Comparison of ENCODE assay signal across 21 cellular contexts in the genomic region with DNA sequence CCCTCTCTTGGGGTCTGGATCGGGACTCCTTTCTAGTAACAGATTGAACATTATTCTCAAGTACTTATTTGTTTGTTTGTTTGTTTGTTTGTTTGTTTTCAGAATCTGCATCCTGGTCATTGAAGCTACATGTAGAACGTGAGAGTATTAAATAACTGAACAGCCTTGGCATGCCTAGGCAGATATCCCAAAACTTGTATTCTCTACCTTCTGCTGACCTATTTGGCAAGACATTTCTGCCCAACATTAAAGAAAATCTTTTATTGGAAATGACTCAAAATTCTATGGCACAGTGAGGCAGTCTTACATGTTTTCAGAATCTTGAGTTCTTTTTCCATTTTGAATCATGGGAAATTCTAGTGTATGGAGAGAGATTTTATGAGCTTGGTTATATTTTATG.
DNase-seq lines count a peak whose midpoint lies in the region; ATAC-seq, FAIRE-seq and TF ChIP-seq lines count a peak whose summit lies in the region.
"Had no signal": no experiment of that assay in that cellular context is flagged by ENCODE, and none has a peak within 500 bp of the region (broad histone marks: within the 10 kb centered on the region; RNA-seq: fewer than 3 reads in every experiment).

No MANE protein-coding gene starts in this region.

- BruUV-seq in mammary epithelial cell (replicated peaks; lab: Mats Ljungman, UMichigan), result no TSS peak

- no peaks in the 10 kb centered on the region for H3K79me2 ChIP-seq in Karpas-422 (ENCODE audit: low read length)
- H3K79me2 ChIP-seq in mammary epithelial cell (ENCODE audit: insufficient read depth, low read length), result no peaks in the 10 kb centered on the region

- DNase-seq in A549 (ENCODE audit: low read depth in 1 of 2, low spot score in 1 of 2) (no peak), Karpas-422 (no peak), mammary epithelial cell (peak; percentile 48), epithelial cell of prostate (ENCODE audit: low read depth, low spot score) (peak; percentile 8), H4 (ENCODE audit: low spot score) (no peak), lower lobe of right lung (no peak)
- DNase-seq: 8988T; Calu3; CD8-positive, alpha-beta T cell; DMS 273 treated with DMSO at 0.1 percent for 48 hours; DMS53; DND-41; EL; HCEC 1CT had no signal

- H3K27ac ChIP-seq in A549 (no peak overlapping the region), Karpas-422 (ENCODE audit: low read length) (peak overlapping the region; percentile 73; the same call in 1 of the 2 replicates), mammary epithelial cell (ENCODE audit: insufficient read depth, low read depth, low read length) (no peak overlapping the region), epithelial cell of prostate (peak overlapping the region; percentile 21), lower lobe of right lung (no peak overlapping the region)
- H3K27ac ChIP-seq: BLaER1 treated with 17β-estradiol and CSF1 and Interleukin-3, amounts not matched to agents 10 nM and 100 nM; HL-60 had no signal

- TF ChIP-seq RAD21 in A549 (conservative IDR thresholded peaks at IDR 0.05 in 1 of 2, IDR thresholded peaks at IDR 0.05 in 1 of 2), result no peak

- POLR2A ChIA-PET in A549 (lab: Yijun Ruan, JAX), result no interaction called here

- H4K20me1 ChIP-seq in Karpas-422 (ENCODE audit: insufficient read depth, low read depth, low read length) (no peaks in the 10 kb centered on the region), mammary epithelial cell (ENCODE audit: insufficient read depth, low read length) (no peaks in the 10 kb centered on the region)
- H4K20me1 ChIP-seq: BLaER1 treated with 17β-estradiol and CSF1 and Interleukin-3, amounts not matched to agents 10 nM and 100 nM had no signal

- CTCF ChIA-PET in A549 (lab: Yijun Ruan, JAX), result no interaction called here
- CTCF ChIA-PET in mammary epithelial cell (lab: Charles Lee; ENCODE audit: low non-redundant PET), result no interaction called here

- dilution Hi-C loops in mammary epithelial cell (cut with HindIII; ENCODE audit: low sequenced_read_pairs), result no loop called here

- H2AFZ ChIP-seq in Karpas-422 (ENCODE audit: low read length), result no peak overlapping the region
- H2AFZ ChIP-seq in mammary epithelial cell (ENCODE audit: low read depth, low read length), result peak overlapping the region; percentile 75

- 31% methylated on average over 2 of the region's 2 CpGs for WGBS in A549 (ENCODE audit: missing lambda C conversion rate)
- WGBS in mammary epithelial cell (ENCODE audit: low coverage, missing lambda C conversion rate), result 41% methylated on average over 2 of the region's 2 CpGs

- no peak for TF ChIP-seq EP300 in A549 (IDR thresholded peaks at IDR 0.05)

- H3K9ac ChIP-seq in Karpas-422 (ENCODE audit: low read length), result no peak overlapping the region
- H3K9ac ChIP-seq in mammary epithelial cell (ENCODE audit: insufficient read depth, low read length), result no peak overlapping the region
- H3K9ac ChIP-seq: BLaER1 treated with 17β-estradiol and CSF1 and Interleukin-3, amounts not matched to agents 10 nM and 100 nM had no signal

- H3K4me3 ChIP-seq in A549, result no peak overlapping the region
- H3K4me3 ChIP-seq in Karpas-422 (ENCODE audit: low read length), result no peak overlapping the region
- H3K4me3 ChIP-seq in mammary epithelial cell (replicated peaks in 1 of 3; ENCODE audit: insufficient read depth in 1 of 3, low read depth in 2 of 3, low read length in 3 of 3), result no peak overlapping the region
- H3K4me3 ChIP-seq in lower lobe of right lung, result no peak overlapping the region
- H3K4me3 ChIP-seq: BLaER1 treated with 17β-estradiol and CSF1 and Interleukin-3, amounts not matched to agents 10 nM and 100 nM had no signal

- H3K4me1 ChIP-seq in A549, result no peaks in the 10 kb centered on the region
- peaks cover 23% of the 10 kb centered on the region for H3K4me1 ChIP-seq in Karpas-422 (ENCODE audit: low read length)
- H3K4me1 ChIP-seq in mammary epithelial cell (ENCODE audit: insufficient read depth, low read length), result peaks cover 11% of the 10 kb centered on the region
- no peaks in the 10 kb centered on the region for H3K4me1 ChIP-seq in lower lobe of right lung

- H3K9me3 ChIP-seq in A549, result no peaks in the 10 kb centered on the region
- H3K9me3 ChIP-seq in Karpas-422 (ENCODE audit: low read length), result no peaks in the 10 kb centered on the region
- no peaks in the 10 kb centered on the region for H3K9me3 ChIP-seq in mammary epithelial cell (replicated peaks; ENCODE audit: insufficient read depth, low read length)
- no peaks in the 10 kb centered on the region for H3K9me3 ChIP-seq in lower lobe of right lung

- peak overlapping the region; percentile 36; the same call in 1 of the 3 replicates for H3K4me2 ChIP-seq in A549
- H3K4me2 ChIP-seq in Karpas-422 (ENCODE audit: low read depth, low read length, poor library complexity, severe bottlenecking), result no peak overlapping the region
- peak overlapping the region; percentile 61 for H3K4me2 ChIP-seq in mammary epithelial cell (ENCODE audit: insufficient read depth, low read depth, low read length)
- H3K4me2 ChIP-seq: BLaER1 treated with 17β-estradiol and CSF1 and Interleukin-3, amounts not matched to agents 10 nM and 100 nM had no signal

- TF ChIP-seq CTCF in A549 (IDR thresholded peaks at IDR 0.05), result no peak
- TF ChIP-seq CTCF in mammary epithelial cell (conservative IDR thresholded peaks at IDR 0.05 in 1 of 2, IDR thresholded peaks at IDR 0.05 in 1 of 2; ENCODE audit: extremely low read depth in 1 of 2, insufficient read depth in 1 of 2, low read depth in 1 of 2, low read length in 2 of 2), result no peak
- TF ChIP-seq CTCF in lower lobe of right lung (IDR thresholded peaks at IDR 0.05), result no peak

- ATAC-seq in A549 (no peak), HG03432 (IDR thresholded peaks at IDR 0.05; ENCODE audit: unreplicated experiment) (no peak), GM19397 (IDR thresholded peaks at IDR 0.05; ENCODE audit: unreplicated experiment) (no peak), lower lobe of right lung (no peak)
- ATAC-seq: CD8-positive, alpha-beta T cell had no signal

- TF ChIP-seq POLR2A in A549 (IDR thresholded peaks at IDR 0.05; ENCODE audit: low read length), result no peak

- H3K27me3 ChIP-seq in Karpas-422 (ENCODE audit: low read length) (no peaks in the 10 kb centered on the region), mammary epithelial cell (ENCODE audit: insufficient read depth, low read length) (no peaks in the 10 kb centered on the region), lower lobe of right lung (ENCODE audit: low read depth) (no peaks in the 10 kb centered on the region)
- H3K27me3 ChIP-seq: BLaER1 treated with 17β-estradiol and CSF1 and Interleukin-3, amounts not matched to agents 10 nM and 100 nM had no signal

- no peak for FAIRE-seq in A549 (lab: Jason Lieb, UNC)
- FAIRE-seq: G401.6, GM12891, H1 had no signal

- no peaks in the 10 kb centered on the region for H3K36me3 ChIP-seq in Karpas-422 (ENCODE audit: insufficient read depth, low read length)
- H3K36me3 ChIP-seq in mammary epithelial cell (ENCODE audit: insufficient read depth, low read length), result no peaks in the 10 kb centered on the region
- H3K36me3 ChIP-seq in lower lobe of right lung, result no peaks in the 10 kb centered on the region
- H3K36me3 ChIP-seq: BLaER1 treated with 17β-estradiol and CSF1 and Interleukin-3, amounts not matched to agents 10 nM and 100 nM had no signal

- H3K9me2 ChIP-seq in Karpas-422 (replicated peaks; ENCODE audit: insufficient read depth, low read length), result no peaks in the 10 kb centered on the region

- in situ Hi-C loops in mammary epithelial cell (cut with MboI; ENCODE audit: low sequenced_read_pairs in 2 of 2), result no loop called here

- intact Hi-C loops in mammary epithelial cell (cut with micrococcal nuclease), result no loop called here
- intact Hi-C loops in lower lobe of right lung (cut with DNase I), result no loop called here

TF ChIP-seq in A549, 52 proteins besides CTCF, POLR2A, EP300 and RAD21:
- TF ChIP-seq CHD4 (IDR thresholded peaks at IDR 0.05; ENCODE audit: borderline replicate concordance), result no peak
- TF ChIP-seq ZC3H11A (IDR thresholded peaks at IDR 0.05), result no peak
- no peak for TF ChIP-seq ZNF302 (CRISPR knock-in tag; IDR thresholded peaks at IDR 0.05)
- TF ChIP-seq FOXS1 (CRISPR knock-in tag; IDR thresholded peaks at IDR 0.05), result no peak
- TF ChIP-seq ZFP36 (IDR thresholded peaks at IDR 0.05; ENCODE audit: borderline replicate concordance, partially characterized antibody), result no peak
- TF ChIP-seq, protein P1, sequence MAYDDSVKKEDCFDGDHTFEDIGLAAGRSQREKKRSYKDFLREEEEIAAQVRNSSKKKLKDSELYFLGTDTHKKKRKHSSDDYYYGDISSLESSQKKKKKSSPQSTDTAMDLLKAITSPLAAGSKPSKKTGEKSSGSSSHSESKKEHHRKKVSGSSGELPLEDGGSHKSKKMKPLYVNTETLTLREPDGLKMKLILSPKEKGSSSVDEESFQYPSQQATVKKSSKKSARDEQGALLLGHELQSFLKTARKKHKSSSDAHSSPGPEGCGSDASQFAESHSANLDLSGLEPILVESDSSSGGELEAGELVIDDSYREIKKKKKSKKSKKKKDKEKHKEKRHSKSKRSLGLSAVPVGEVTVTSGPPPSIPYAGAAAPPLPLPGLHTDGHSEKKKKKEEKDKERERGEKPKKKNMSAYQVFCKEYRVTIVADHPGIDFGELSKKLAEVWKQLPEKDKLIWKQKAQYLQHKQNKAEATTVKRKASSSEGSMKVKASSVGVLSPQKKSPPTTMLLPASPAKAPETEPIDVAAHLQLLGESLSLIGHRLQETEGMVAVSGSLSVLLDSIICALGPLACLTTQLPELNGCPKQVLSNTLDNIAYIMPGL (CRISPR knock-in tag; IDR thresholded peaks at IDR 0.05; ENCODE audit: borderline replicate concordance), result no peak
- TF ChIP-seq NR3C1 (IDR thresholded peaks at IDR 0.05), result no peak
- no peak for TF ChIP-seq GATA3 (IDR thresholded peaks at IDR 0.05; ENCODE audit: borderline replicate concordance)
- no peak for TF ChIP-seq ESRRA (IDR thresholded peaks at IDR 0.05; ENCODE audit: borderline replicate concordance, low read length)
- TF ChIP-seq NFE2L2 (conservative IDR thresholded peaks at IDR 0.05; ENCODE audit: low read length), result no peak

Comparison
In these comparisons a context has a peak if more than half of its experiments do, and no peak if none do; other contexts are left out.
1. DNase-seq: peak in mammary epithelial cell (single experiment) and epithelial cell of prostate (single experiment); none in A549 (0 of 2), Karpas-422 (single experiment), H4 (single experiment) and lower lobe of right lung (single experiment).
2. H3K27ac ChIP-seq: peak in Karpas-422 (single experiment) and epithelial cell of prostate (single experiment); none in A549 (0 of 2), mammary epithelial cell (single experiment) and lower lobe of right lung (single experiment).